Comparison of ENCODE assay signal across 8 cellular contexts in the genomic region with DNA sequence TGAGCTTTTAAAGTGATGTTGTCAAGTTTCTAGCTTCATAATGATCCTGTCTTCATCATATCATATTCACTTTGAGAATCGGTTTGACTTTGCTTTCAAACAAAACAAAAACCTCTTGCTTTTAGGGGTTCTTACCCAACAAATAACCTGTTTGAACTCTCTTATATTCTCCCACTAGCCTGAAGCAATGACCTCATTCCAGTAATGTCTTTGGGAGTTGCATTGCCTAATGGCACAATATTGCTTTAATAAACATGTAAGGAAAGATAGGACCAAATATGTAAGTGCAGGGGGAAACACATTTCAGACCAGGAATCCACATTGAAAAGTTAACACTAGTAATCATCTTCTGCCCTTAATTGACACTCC. TPM values are rescaled to one million over a fixed set of nuclear protein-coding genes. Genes with fewer than 3 reads are reported as not detected.
A peak's percentile ranks its signal among the peaks of the same experiment; 100 is the strongest.
DNase-seq lines count a peak whose midpoint lies in the region; ATAC-seq and TF ChIP-seq lines count a peak whose summit lies in the region.

No MANE protein-coding gene starts in this region.

- CTCF ChIA-PET in naive thymus-derived CD4-positive, alpha-beta T cell (lab: Charles Lee), result interaction anchor here (0.6 to 1.2 kb wide), 6 partner anchors 52 to 446 kb away, joined by 3 to 5 read pairs (median 3); a partner anchor contains a TSS

- H2AFZ ChIP-seq in Loucy (ENCODE audit: low read length), result peak overlapping the region; percentile 77

- H3K27me3 Mint-ChIP-seq in chondrocyte (ENCODE audit: low read depth), result no peaks in the 10 kb centered on the region
- peaks cover 0 to 8% (median 0%) of the 10 kb centered on the region in 5 donors for H3K27me3 Mint-ChIP-seq in naive thymus-derived CD4-positive, alpha-beta T cell

- no peaks in the 10 kb centered on the region for H3K9me2 ChIP-seq in Loucy (replicated peaks; ENCODE audit: low read depth, low read length)

- no peaks in the 10 kb centered on the region for H3K36me3 ChIP-seq in Loucy (ENCODE audit: insufficient read depth, low read length)
- peaks cover 0 to 6% (median 0%) of the 10 kb centered on the region in 3 experiments for H3K36me3 ChIP-seq in naive thymus-derived CD4-positive, alpha-beta T cell (ENCODE audit: control insufficient read depth in 2 of 3, insufficient read depth in 3 of 3, low read length in 3 of 3)
- no peaks in the 10 kb centered on the region for H3K36me3 ChIP-seq in SJCRH30

- H3K4me3 ChIP-seq in AG10803 (ENCODE audit: low read length), result peak overlapping the region; percentile 94
- H3K4me3 ChIP-seq in Loucy (ENCODE audit: low read length, poor library complexity, severe bottlenecking), result peak overlapping the region; percentile 75
- H3K4me3 ChIP-seq in naive thymus-derived CD4-positive, alpha-beta T cell (ENCODE audit: low read length), result peak overlapping the region; percentile 79
- H3K4me3 ChIP-seq in SJCRH30, result no peak overlapping the region

- H3K27me3 ChIP-seq in Loucy (ENCODE audit: insufficient read depth, low read length, poor library complexity, severe bottlenecking), result no peaks in the 10 kb centered on the region
- H3K27me3 ChIP-seq in naive thymus-derived CD4-positive, alpha-beta T cell (ENCODE audit: control insufficient read depth in 2 of 2, insufficient read depth in 2 of 2, low read length in 2 of 2), result no peaks in the 10 kb centered on the region
- H3K27me3 ChIP-seq in SJCRH30, result no peaks in the 10 kb centered on the region

- no peak for ATAC-seq in naive thymus-derived CD4-positive, alpha-beta T cell
- no peak for ATAC-seq in GM21528 (IDR thresholded peaks at IDR 0.05; ENCODE audit: low FRiP score, unreplicated experiment)

- H3K4me1 Mint-ChIP-seq in chondrocyte (ENCODE audit: low read depth), result peaks cover 58% of the 10 kb centered on the region
- H3K4me1 Mint-ChIP-seq in naive thymus-derived CD4-positive, alpha-beta T cell, result peaks cover 21 to 60% (median 47%) of the 10 kb centered on the region in 7 donors

- H3K9me3 ChIP-seq in Loucy (ENCODE audit: insufficient read depth, low read depth, low read length) (no peaks in the 10 kb centered on the region), SJCRH30 (replicated peaks) (no peaks in the 10 kb centered on the region)
- no peaks in the 10 kb centered on the region for H3K9me3 ChIP-seq in naive thymus-derived CD4-positive, alpha-beta T cell (ENCODE audit: control insufficient read depth in 2 of 3, low read length in 3 of 3)

- H3F3A ChIP-seq in Loucy (ENCODE audit: low read depth), result no peaks in the 10 kb centered on the region

- H3K79me2 ChIP-seq in Loucy (ENCODE audit: insufficient read depth, low read length), result peaks cover 1% of the 10 kb centered on the region; the same call in 1 of the 2 replicates

- H3K9me3 Mint-ChIP-seq in chondrocyte (ENCODE audit: low read depth), result no peaks in the 10 kb centered on the region
- peaks cover 0 to 11% (median 0%) of the 10 kb centered on the region in 11 donors for H3K9me3 Mint-ChIP-seq in naive thymus-derived CD4-positive, alpha-beta T cell

- no peaks in the 10 kb centered on the region for H3K36me3 Mint-ChIP-seq in chondrocyte (ENCODE audit: low read depth)
- H3K36me3 Mint-ChIP-seq in naive thymus-derived CD4-positive, alpha-beta T cell, result peaks cover 0 to 10% (median 0%) of the 10 kb centered on the region in 5 donors

- H3K4me3 Mint-ChIP-seq in chondrocyte (ENCODE audit: unreplicated experiment), result peak overlapping the region; percentile 98
- peak overlapping the region; percentile 94 to 100 (median 100) for H3K4me3 Mint-ChIP-seq in naive thymus-derived CD4-positive, alpha-beta T cell

- DNase-seq in AG10803 (ENCODE audit: low read depth) (peak; percentile 67), chondrocyte (ENCODE audit: low spot score) (no peak), SHP77 (lab: John Stamatoyannopoulos, UW) (no peak), SJCRH30 (no peak), OCI-M2 (lab: John Stamatoyannopoulos, UW; ENCODE audit: unreplicated experiment) (no peak)
- no peak for DNase-seq in naive thymus-derived CD4-positive, alpha-beta T cell

- H3K4me1 ChIP-seq in Loucy (ENCODE audit: insufficient read depth, low read length, poor library complexity, severe bottlenecking) (peaks cover 16% of the 10 kb centered on the region), SJCRH30 (no peaks in the 10 kb centered on the region)
- peaks cover 11 to 14% of the 10 kb centered on the region in 2 donors for H3K4me1 ChIP-seq in naive thymus-derived CD4-positive, alpha-beta T cell (ENCODE audit: control insufficient read depth in 2 of 2, insufficient read depth in 2 of 2, low read length in 2 of 2)

- intact Hi-C loops in naive thymus-derived CD4-positive, alpha-beta T cell (cut with micrococcal nuclease), result loop anchor here (1.0 to 10.0 kb wide), 9 partner anchors 9 to 1961 kb away; a partner anchor contains a TSS

- H3K9ac ChIP-seq in Loucy (ENCODE audit: low read depth, low read length, poor library complexity, severe bottlenecking), result peak overlapping the region; percentile 71

- no peaks in the 10 kb centered on the region for H4K20me1 ChIP-seq in Loucy (ENCODE audit: insufficient read depth, low read length, poor library complexity, severe bottlenecking)

- H3K27ac ChIP-seq in naive thymus-derived CD4-positive, alpha-beta T cell (ENCODE audit: low read depth, low read length), result peak overlapping the region; percentile 87
- no peak overlapping the region for H3K27ac ChIP-seq in SJCRH30

- H3K4me2 ChIP-seq in Loucy (ENCODE audit: low read depth, low read length, poor library complexity, severe bottlenecking), result peak overlapping the region; percentile 60

- peak overlapping the region; percentile 98 for H3K27ac Mint-ChIP-seq in chondrocyte (ENCODE audit: unreplicated experiment)
- H3K27ac Mint-ChIP-seq in naive thymus-derived CD4-positive, alpha-beta T cell, result peak overlapping the region; percentile 96 to 100 (median 99)

- no peak for TF ChIP-seq CTCF in AG10803 (conservative IDR thresholded peaks at IDR 0.05; ENCODE audit: low read length)
- no peak for TF ChIP-seq CTCF in Loucy (conservative IDR thresholded peaks at IDR 0.05; ENCODE audit: low read length)
- TF ChIP-seq CTCF in chondrocyte (IDR thresholded peaks at IDR 0.05), result no peak

- POLR2A ChIA-PET in naive thymus-derived CD4-positive, alpha-beta T cell (lab: Charles Lee), result interaction anchor here (1.0 to 10.2 kb wide), 8 partner anchors 10 to 520 kb away, joined by 3 to 316 read pairs (median 15); a partner anchor contains a TSS

RNA-seq across cellular contexts. Expression of a gene that starts 27.6 kb away (rescaled TPM):
- total RNA-seq in chondrocyte, result 46.2 to 55.5 TPM (median 51.1 TPM) in 3 replicates
- 100 to 1,000 TPM in 2 of 5 experiments, 10 to 100 TPM in 3; 77.9 to 129 (median 90.4) TPM for total RNA-seq in naive thymus-derived CD4-positive, alpha-beta T cell
- polyA plus RNA-seq in naive thymus-derived CD4-positive, alpha-beta T cell, result 10 to 100 TPM; 58.5 to 61.2 TPM
- total RNA-seq in SJCRH30 (2014; rRNA removed; shearing (Covaris generic)), result 50.6 and 65.1 TPM in 2 replicates

RNA-seq across cellular contexts. Expression of a gene that starts 27.8 kb away (rescaled TPM):
- 0.82 to 1.0 TPM (median 0.92 TPM) in 3 replicates for total RNA-seq in chondrocyte
- total RNA-seq in naive thymus-derived CD4-positive, alpha-beta T cell, result 1 to 10 TPM in 2 of 5 experiments, under 1 TPM in 2, not detected in 1; 0.22 to 1.7 (median 1.2) TPM
- 1 to 10 TPM in 1 of 2 donors, under 1 TPM in 1; 0.86 to 1.5 TPM for polyA plus RNA-seq in naive thymus-derived CD4-positive, alpha-beta T cell
- 1.2 and 1.8 TPM in 2 replicates for total RNA-seq in SJCRH30 (2014; rRNA removed; shearing (Covaris generic))

RNA-seq across cellular contexts. Expression of a gene that starts 38.3 kb away (rescaled TPM):
- 0.15 to 0.17 TPM in 2 of 3 replicates, not detected in the other for total RNA-seq in chondrocyte
- not detected for total RNA-seq in naive thymus-derived CD4-positive, alpha-beta T cell
- polyA plus RNA-seq in naive thymus-derived CD4-positive, alpha-beta T cell, result not detected
- not detected in 2 replicates for total RNA-seq in SJCRH30 (2014; rRNA removed; shearing (Covaris generic))
